In genomic region chr4:154958621-154959358, GRCh38 we compare ENCODE assay signal across 19 cellular contexts.
A peak's percentile ranks its signal among the peaks of the same experiment; 100 is the strongest.
DNase-seq lines count a peak whose midpoint lies in the region; ATAC-seq and TF ChIP-seq lines count a peak whose summit lies in the region.
"Had no signal": no experiment of that assay in that cellular context is flagged by ENCODE, and none has a peak within 500 bp of the region (broad histone marks: within the 10 kb centered on the region; RNA-seq: fewer than 3 reads in every experiment).

No MANE protein-coding gene starts in this region.

- ATAC-seq in esophagus mucosa (no peak), HG03159 (IDR thresholded peaks at IDR 0.05; ENCODE audit: unreplicated experiment) (no peak)

- H3K27me3 ChIP-seq in testis: no peaks in the 10 kb centered on the region

- no peak overlapping the region for H3K27ac Mint-ChIP-seq in glutamatergic neuron (ENCODE audit: unreplicated experiment)
- H3K27ac Mint-ChIP-seq: activated naive CD8-positive, alpha-beta T cell treated with anti-CD3 and anti-CD28 coated beads for 36 hours; H9 had no signal

- no peak for TF ChIP-seq CTCF in testis (IDR thresholded peaks at IDR 0.05)
- TF ChIP-seq CTCF in glutamatergic neuron (IDR thresholded peaks at IDR 0.05; ENCODE audit: partially characterized antibody, unreplicated experiment): no peak

- peaks cover 29% of the 10 kb centered on the region for H3K4me1 ChIP-seq in testis

- H3K36me3 Mint-ChIP-seq in glutamatergic neuron (ENCODE audit: unreplicated experiment): no peaks in the 10 kb centered on the region
- H3K36me3 Mint-ChIP-seq: activated naive CD8-positive, alpha-beta T cell treated with anti-CD3 and anti-CD28 coated beads for 36 hours had no signal

- H3K9me3 Mint-ChIP-seq in glutamatergic neuron (ENCODE audit: unreplicated experiment): no peaks in the 10 kb centered on the region

- no peak overlapping the region for H3K4me3 Mint-ChIP-seq in glutamatergic neuron (ENCODE audit: unreplicated experiment)
- H3K4me3 Mint-ChIP-seq: activated naive CD8-positive, alpha-beta T cell treated with anti-CD3 and anti-CD28 coated beads for 36 hours; H9 had no signal

- 42 to 55% methylated on average over 2 of the region's 2 CpGs for WGBS in testis, 2 donors

- peak overlapping the region; percentile 21 to 39 for H3K27ac ChIP-seq in testis
- H3K27ac ChIP-seq: 22Rv1, C4-2B, SK-N-MC had no signal

- no peaks in the 10 kb centered on the region for H3K4me1 Mint-ChIP-seq in glutamatergic neuron (ENCODE audit: low read depth, unreplicated experiment)
- H3K4me1 Mint-ChIP-seq: activated naive CD8-positive, alpha-beta T cell treated with anti-CD3 and anti-CD28 coated beads for 36 hours had no signal

- TF ChIP-seq POLR2A in testis (IDR thresholded peaks at IDR 0.05): no peak

- no peaks in the 10 kb centered on the region for H3K9me3 ChIP-seq in testis

- DNase-seq in NCI-H1105 treated with DMSO at 0.1 percent for 48 hours (lab: John Stamatoyannopoulos, UW): peak; percentile 2
- DNase-seq in NCI-H1105 (lab: John Stamatoyannopoulos, UW): no peak
- peak; percentile 29 for DNase-seq in fibroblast of gingiva (ENCODE audit: low read depth)
- DNase-seq in iris pigment epithelial cell (ENCODE audit: low read depth): peak; percentile 3
- DNase-seq in testis: peak; percentile 91
- DNase-seq in glutamatergic neuron: no peak
- DNase-seq: activated CD4-positive, alpha-beta T cell treated with anti-CD3 and anti-CD28 coated beads for 48 hours; activated naive CD8-positive, alpha-beta T cell treated with anti-CD3 and anti-CD28 coated beads for 36 hours; DMS53; H9; NCI-H187 treated with DMSO at 0.1 percent for 48 hours; NCI-H510A treated with DMSO at 0.1 percent for 48 hours; OCI-M1 had no signal

- no peaks in the 10 kb centered on the region for H3K27me3 Mint-ChIP-seq in glutamatergic neuron (ENCODE audit: unreplicated experiment)

- no peak overlapping the region for H3K4me3 ChIP-seq in testis
- H3K4me3 ChIP-seq: SK-N-MC, smooth muscle cell had no signal

- intact Hi-C loops in testis (cut with DNase I; ENCODE audit: low total_unique reads): no loop called here

- no peaks in the 10 kb centered on the region for H3K36me3 ChIP-seq in testis (ENCODE audit: low read depth, missing control alignments)

Comparison
In these comparisons a context has a peak if more than half of its experiments do, and no peak if none do; other contexts are left out.
1. DNase-seq: peak in NCI-H1105 treated with DMSO at 0.1 percent for 48 hours (single experiment), fibroblast of gingiva (single experiment), iris pigment epithelial cell (single experiment) and testis (single experiment); none in NCI-H1105 (single experiment) and glutamatergic neuron (single experiment).